Comparison of ENCODE assay signal across 25 cellular contexts in the genomic region with DNA sequence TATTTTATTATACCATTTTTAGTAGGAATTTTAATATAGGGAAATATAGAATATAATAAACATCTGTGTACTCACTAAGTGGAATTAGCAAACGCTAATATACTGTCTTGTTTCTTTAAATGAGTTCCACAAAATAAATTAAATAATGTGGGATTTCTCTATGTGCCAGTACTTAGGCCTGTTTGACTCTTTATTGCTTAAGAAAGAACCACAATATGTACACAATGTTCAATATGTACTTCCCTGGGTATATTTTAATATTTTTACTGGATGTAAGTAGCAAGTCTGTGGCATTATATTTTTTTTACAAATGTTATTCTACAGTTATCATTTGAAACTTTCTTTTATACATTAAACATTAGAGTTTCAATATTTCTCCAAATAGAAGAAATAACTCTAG.
"Had no signal": no experiment of that assay in that cellular context is flagged by ENCODE, and none has a peak within 500 bp of the region (broad histone marks: within the 10 kb centered on the region; RNA-seq: fewer than 3 reads in every experiment).

No MANE protein-coding gene starts in this region.

- H3K27ac ChIP-seq: SJSA1, SK-N-MC had no signal

- ATAC-seq: HepG2 had no signal

- DNase-seq: IMR-90, Karpas-422, KG1, MG63, NCI-H1092, NCI-H1105 treated with DMSO at 0.1 percent for 48 hours, NCI-H1417 treated with DMSO at 0.1 percent for 48 hours, NCI-H146, NCI-H1694 treated with DMSO at 0.1 percent for 48 hours, NCI-H1930, NCI-H2081, NCI-H2107, NCI-H226, NCI-H446, NCI-H510A, NCI-H524 treated with DMSO at 0.1 percent for 48 hours, NCI-H69, NCI-H774, Right ventricle myocardium superior, RPMI8226, SIG-M5 had no signal

- FAIRE-seq: HepG2, RCC 7860 had no signal

- H3K36me3 ChIP-seq: MG63, SJSA1 had no signal

- H3K9me3 ChIP-seq: MG63, SJSA1 had no signal

- H3K27me3 ChIP-seq: MG63, SJSA1 had no signal

- H3K4me3 ChIP-seq: MG63, SJSA1, SK-N-MC had no signal
